8 cellular contexts compared by ENCODE assay signal in the genomic region with DNA sequence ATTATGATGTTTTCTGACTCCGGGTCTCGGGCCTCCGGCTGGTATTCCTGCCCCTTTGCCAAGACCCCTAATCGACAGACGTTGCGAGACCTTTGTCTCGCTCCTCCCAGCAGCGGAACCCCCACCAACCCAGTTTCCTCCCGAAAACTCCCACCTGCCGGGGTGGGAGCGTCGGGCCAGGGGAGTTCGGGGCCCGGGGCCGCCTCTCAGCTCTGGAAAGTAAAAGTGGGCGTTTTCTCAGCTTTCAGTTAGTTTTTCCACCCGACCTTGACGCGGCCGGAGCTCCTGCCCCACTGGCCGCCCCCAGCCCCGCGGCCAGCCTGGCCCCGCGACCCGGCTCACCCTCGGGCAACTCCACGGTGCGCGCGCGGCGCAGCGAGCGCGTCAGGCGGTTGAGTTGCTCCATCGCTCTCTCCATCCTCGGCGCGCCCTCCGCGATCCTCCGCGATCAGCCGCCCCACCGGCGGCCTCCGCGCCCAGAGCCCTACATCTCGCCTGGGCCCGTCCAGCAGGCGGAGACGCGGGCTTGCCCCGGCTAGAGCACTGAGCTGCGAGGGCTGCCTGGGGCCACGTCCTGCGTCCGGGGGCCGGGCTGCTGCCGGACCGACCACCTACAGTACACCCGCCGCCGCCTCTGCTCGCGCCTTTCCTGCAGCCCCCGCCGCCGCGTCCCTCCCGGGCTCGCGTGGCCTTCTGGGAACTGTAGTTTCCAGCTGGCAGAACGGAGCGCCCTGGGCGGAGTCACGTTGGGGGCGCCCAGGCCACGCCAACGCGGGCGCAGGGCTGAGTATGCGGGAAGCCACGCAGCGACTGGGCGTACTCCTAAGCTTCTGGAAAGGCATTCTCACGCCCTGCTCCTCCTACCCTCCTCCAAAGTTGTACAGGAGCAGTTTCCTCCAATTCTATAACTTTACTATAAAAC. TPM values are rescaled to one million over a fixed set of nuclear protein-coding genes. Genes with fewer than 3 reads are reported as not detected.
DNase-seq lines count a peak whose midpoint lies in the region; ATAC-seq and TF ChIP-seq lines count a peak whose summit lies in the region.

HACE1 (minus strand) TSS at position 695 of the 922 bp plus-strand sequence; CDS start at position 418, 277 bp downstream.

- H3K4me3 ChIP-seq in HUES64 (ENCODE audit: low read length) (peak within 1 kb of the TSS; percentile 98), OCI-LY3 (ENCODE audit: low read length) (peak within 1 kb of the TSS; percentile 88), epithelial cell of proximal tubule (ENCODE audit: low read depth, low read length) (peak within 1 kb of the TSS; percentile 73), mucosa of rectum (ENCODE audit: low read length in 2 of 2) (peak within 1 kb of the TSS; percentile 85 to 90)

- TF ChIP-seq CTCF in OCI-LY3 (IDR thresholded peaks at IDR 0.05; ENCODE audit: low read depth, low read length) (no peak), epithelial cell of proximal tubule (conservative IDR thresholded peaks at IDR 0.05; ENCODE audit: low read depth, low read length) (peak; percentile 29)

- peak within 1 kb of the TSS; percentile 76 for H2AFZ ChIP-seq in OCI-LY3 (ENCODE audit: low read depth, low read length)

- peaks cover 14% of the 10 kb centered on the region for H3K4me1 ChIP-seq in HUES64 (ENCODE audit: insufficient read depth, low read length)
- peaks cover 11% of the 10 kb centered on the region; the same call in 1 of the 2 replicates for H3K4me1 ChIP-seq in OCI-LY3 (ENCODE audit: low read length)
- peaks cover 0 to 8% of the 10 kb centered on the region in 2 donors for H3K4me1 ChIP-seq in mucosa of rectum (ENCODE audit: control insufficient read depth in 2 of 2, insufficient read depth in 2 of 2, low read length in 2 of 2)

- ATAC-seq in GM21447 (IDR thresholded peaks at IDR 0.05; ENCODE audit: unreplicated experiment): peak; percentile 97

- DNase-seq in DMS 273 treated with DMSO at 0.1 percent for 48 hours (lab: John Stamatoyannopoulos, UW) (peak; percentile 80), activated T-cell treated with anti-CD3 and anti-CD28 coated beads for 1 hour (ENCODE audit: low read depth) (peak; percentile 80), epithelial cell of proximal tubule (ENCODE audit: low read depth) (no peak)
- DNase-seq in stimulated activated CD8-positive, alpha-beta memory T cell treated with anti-CD3 and anti-CD28 coated beads, Interleukin-4, amount 100 ng/mL, for 48 hours: peak; percentile 91

- H3K36me3 ChIP-seq in HUES64 (ENCODE audit: insufficient read depth, low read length): no peaks in the 10 kb centered on the region
- H3K36me3 ChIP-seq in OCI-LY3 (replicated peaks; ENCODE audit: low read depth, low read length): no peaks in the 10 kb centered on the region
- H3K36me3 ChIP-seq in mucosa of rectum (ENCODE audit: control insufficient read depth in 2 of 2, insufficient read depth in 2 of 2, low read length in 2 of 2): no peaks in the 10 kb centered on the region

- under 1% methylated on average over 89 of the region's 89 CpGs for WGBS in HUES64

- no peaks in the 10 kb centered on the region for H3K79me2 ChIP-seq in OCI-LY3 (ENCODE audit: low read length)

- H4K20me1 ChIP-seq in OCI-LY3 (ENCODE audit: insufficient read depth, low read length): no peaks in the 10 kb centered on the region

- H3K9me3 ChIP-seq in HUES64 (ENCODE audit: insufficient read depth, low read depth, low read length): no peaks in the 10 kb centered on the region
- H3K9me3 ChIP-seq in OCI-LY3 (ENCODE audit: insufficient read depth, low read length): no peaks in the 10 kb centered on the region
- no peaks in the 10 kb centered on the region for H3K9me3 ChIP-seq in mucosa of rectum (ENCODE audit: control insufficient read depth in 2 of 2, low read length in 2 of 2)

- no peaks in the 10 kb centered on the region for H3K27me3 ChIP-seq in HUES64 (ENCODE audit: insufficient read depth, low read length)
- no peaks in the 10 kb centered on the region for H3K27me3 ChIP-seq in OCI-LY3 (ENCODE audit: low read depth, low read length)
- no peaks in the 10 kb centered on the region for H3K27me3 ChIP-seq in mucosa of rectum (ENCODE audit: control insufficient read depth in 2 of 2, insufficient read depth in 2 of 2, low read length in 2 of 2)

- H3K27ac ChIP-seq in HUES64 (ENCODE audit: low read depth, low read length) (peak within 1 kb of the TSS; percentile 63), OCI-LY3 (ENCODE audit: low read length) (no peak within 1 kb of the TSS), mucosa of rectum (ENCODE audit: low read depth in 2 of 2, low read length in 2 of 2) (peak within 1 kb of the TSS; percentile 47 to 61)

- peak within 1 kb of the TSS; percentile 79 for H3K4me2 ChIP-seq in OCI-LY3 (ENCODE audit: low read length)

- H3K9ac ChIP-seq in HUES64 (ENCODE audit: low read depth, low read length): peak within 1 kb of the TSS; percentile 86
- H3K9ac ChIP-seq in OCI-LY3 (ENCODE audit: low read length): peak within 1 kb of the TSS; percentile 71
- H3K9ac ChIP-seq in mucosa of rectum (ENCODE audit: low read depth in 1 of 2, low read length in 2 of 2): peak within 1 kb of the TSS; percentile 71 to 77

RNA-seq across cellular contexts. Expression of gene HACE1, which starts in this region (rescaled TPM):
- polyA plus RNA-seq in HUES64 (2013, experiment 1 of 2): 9.5 TPM
- 12.2 TPM for polyA plus RNA-seq in HUES64 (2013, experiment 2 of 2)
- 7.9 and 16.2 TPM in 2 replicates for total RNA-seq in epithelial cell of proximal tubule
